Comparison of ENCODE assay signal across 23 cellular contexts in genomic region chr3:197913981-197914380, GRCh38.
"Had no signal": no experiment of that assay in that cellular context is flagged by ENCODE, and none has a peak within 500 bp of the region (broad histone marks: within the 10 kb centered on the region; RNA-seq: fewer than 3 reads in every experiment).

No MANE protein-coding gene starts in this region.

- ATAC-seq: esophagus mucosa, left ventricle myocardium superior had no signal

- H3K27ac ChIP-seq: brain microvascular endothelial cell, right atrium auricular region, SK-N-MC, transverse colon, VCaP had no signal

- H3K27me3 ChIP-seq: adrenal gland, brain microvascular endothelial cell, right atrium auricular region, testis, transverse colon had no signal

- H3K4me1 ChIP-seq: right atrium auricular region, transverse colon had no signal

- H3K36me3 ChIP-seq: adrenal gland, brain microvascular endothelial cell, right atrium auricular region, transverse colon had no signal

- DNase-seq: activated CD4-positive, CD25-positive, alpha-beta regulatory T cell treated with anti-CD3 and anti-CD28 coated beads, Interleukin-2, amount 50 U/mL, for 72 hours; activated gamma-delta T cell treated with Interleukin-2 at 50 U/mL for 16 hours; adrenal gland; aorta; brain microvascular endothelial cell; endodermal cell; foreskin fibroblast; head of caudate nucleus; hippocampal formation; left cardiac atrium; left ventricle myocardium superior; occipital lobe; stimulated activated CD4-positive, alpha-beta T cell treated with anti-CD3 and anti-CD28 coated beads, Interleukin-1b, Interleukin-23, amount 100 ng/mL, for 48 hours; stimulated activated naive CD4-positive, alpha-beta T cell; T-helper 9 cell; testis; transverse colon had no signal

- H3K4me3 ChIP-seq: right atrium auricular region, SK-N-MC, smooth muscle cell, transverse colon had no signal

- H3K4me3 Mint-ChIP-seq: activated naive CD4-positive, alpha-beta T cell treated with anti-CD3 and anti-CD28 coated beads, Interleukin-2, amount 50 U/mL, for 24 hours; endodermal cell had no signal

- H3K9me3 ChIP-seq: adrenal gland, right atrium auricular region, testis, transverse colon had no signal

- H3K4me1 Mint-ChIP-seq: activated naive CD4-positive, alpha-beta T cell treated with anti-CD3 and anti-CD28 coated beads, Interleukin-2, amount 50 U/mL, for 24 hours; endodermal cell had no signal

- H3K9me3 Mint-ChIP-seq: activated naive CD4-positive, alpha-beta T cell treated with anti-CD3 and anti-CD28 coated beads, Interleukin-2, amount 50 U/mL, for 24 hours; endodermal cell had no signal

- H3K27ac Mint-ChIP-seq: activated naive CD4-positive, alpha-beta T cell treated with anti-CD3 and anti-CD28 coated beads, Interleukin-2, amount 50 U/mL, for 24 hours; endodermal cell had no signal

- H3K27me3 Mint-ChIP-seq: activated naive CD4-positive, alpha-beta T cell treated with anti-CD3 and anti-CD28 coated beads, Interleukin-2, amount 50 U/mL, for 24 hours had no signal
